Comparison of ENCODE assay signal across 33 cellular contexts in genomic region chr17:80141463-80142165, GRCh38. TPM values are rescaled to one million over a fixed set of nuclear protein-coding genes. Genes with fewer than 3 reads are reported as not detected.
"Had no signal": no experiment of that assay in that cellular context is flagged by ENCODE, and none has a peak within 500 bp of the region (broad histone marks: within the 10 kb centered on the region; RNA-seq: fewer than 3 reads in every experiment).

No MANE protein-coding gene starts in this region.

- FAIRE-seq: endothelial cell of umbilical vein, keratinocyte had no signal

- H3K9me3 Mint-ChIP-seq: activated CD4-positive, alpha-beta memory T cell treated with anti-CD3 and anti-CD28 coated beads for 36 hours; activated CD4-positive, alpha-beta T cell treated with anti-CD3 and anti-CD28 coated beads, Interleukin-2, amount 10 ng/mL, durations not matched to agents 24 days and 14 days; activated naive CD4-positive, alpha-beta T cell treated with anti-CD3 and anti-CD28 coated beads, Interleukin-2, amount 10 ng/mL, durations not matched to agents 7 days and 5 days; effector memory CD8-positive, alpha-beta T cell; naive B cell; nephron progenitor cell had no signal

- ATAC-seq: body of pancreas; effector memory CD8-positive, alpha-beta T cell; esophagus mucosa; left cardiac atrium; left ventricle myocardium superior; SK-N-SH treated with all-trans-retinoic acid at 6 μM for 48 hours; T-helper 17 cell had no signal

- H3K27ac Mint-ChIP-seq: activated CD4-positive, alpha-beta memory T cell treated with anti-CD3 and anti-CD28 coated beads for 36 hours; activated CD4-positive, alpha-beta T cell treated with anti-CD3 and anti-CD28 coated beads, Interleukin-2, amount 10 ng/mL, durations not matched to agents 24 days and 14 days; activated naive CD4-positive, alpha-beta T cell treated with anti-CD3 and anti-CD28 coated beads, Interleukin-2, amount 10 ng/mL, durations not matched to agents 7 days and 5 days; effector memory CD8-positive, alpha-beta T cell; T-helper 17 cell had no signal

- DNase-seq: activated CD4-positive, alpha-beta memory T cell treated with anti-CD3 and anti-CD28 coated beads for 36 hours; activated CD4-positive, alpha-beta T cell treated with anti-CD3 and anti-CD28 coated beads, Interleukin-2, amount 10 ng/mL, durations not matched to agents 24 days and 14 days; activated CD4-positive, CD25-positive, alpha-beta regulatory T cell treated with anti-CD3 and anti-CD28 coated beads, Interleukin-2, amount 50 U/mL, for 72 hours; activated CD8-positive, alpha-beta memory T cell treated with anti-CD3 and anti-CD28 coated beads, Interleukin-2, amount 50 U/mL, for 4 hours; activated naive CD4-positive, alpha-beta T cell treated with anti-CD3 and anti-CD28 coated beads, Interleukin-2, amount 10 ng/mL, durations not matched to agents 7 days and 5 days; activated T-cell treated with anti-CD3 and anti-CD28 coated beads, Interleukin-2, amount 50 U/mL, for 1 hour; body of pancreas; cerebellar nuclear complex; dorsolateral prefrontal cortex; effector memory CD8-positive, alpha-beta T cell; foreskin fibroblast; head of caudate nucleus; hippocampal formation; left cardiac atrium; left ventricle myocardium superior; naive B cell; nephron progenitor cell; occipital lobe; stimulated activated CD4-positive, alpha-beta T cell treated with anti-CD3 and anti-CD28 coated beads, Interleukin-2, amount 100 ng/mL, for 48 hours; stimulated activated naive CD4-positive, alpha-beta T cell treated with Interleukin-2 at 50 U/mL for 16 hours; T-helper 17 cell; T1000 had no signal

- H3K27ac ChIP-seq: body of pancreas, cardiac muscle cell, coronary artery, dorsolateral prefrontal cortex, parathyroid adenoma, right atrium auricular region, tibial nerve had no signal

- H3K9me3 ChIP-seq: body of pancreas, right atrium auricular region, tibial nerve had no signal

- H3K9ac ChIP-seq: parathyroid adenoma had no signal

- H3K4me3 Mint-ChIP-seq: activated CD4-positive, alpha-beta memory T cell treated with anti-CD3 and anti-CD28 coated beads for 36 hours; activated CD4-positive, alpha-beta T cell treated with anti-CD3 and anti-CD28 coated beads, Interleukin-2, amount 10 ng/mL, durations not matched to agents 24 days and 14 days; activated naive CD4-positive, alpha-beta T cell treated with anti-CD3 and anti-CD28 coated beads, Interleukin-2, amount 10 ng/mL, durations not matched to agents 7 days and 5 days; effector memory CD8-positive, alpha-beta T cell; nephron progenitor cell; T-helper 17 cell had no signal

- H3K27me3 Mint-ChIP-seq: activated CD4-positive, alpha-beta memory T cell treated with anti-CD3 and anti-CD28 coated beads for 36 hours; activated CD4-positive, alpha-beta T cell treated with anti-CD3 and anti-CD28 coated beads, Interleukin-2, amount 10 ng/mL, durations not matched to agents 24 days and 14 days; activated naive CD4-positive, alpha-beta T cell treated with anti-CD3 and anti-CD28 coated beads, Interleukin-2, amount 10 ng/mL, durations not matched to agents 7 days and 5 days; effector memory CD8-positive, alpha-beta T cell; naive B cell; T-helper 17 cell had no signal

- H2AFZ ChIP-seq: parathyroid adenoma had no signal

- H3K4me3 ChIP-seq: body of pancreas, cardiac muscle cell, coronary artery, dorsolateral prefrontal cortex, right atrium auricular region, tibial nerve had no signal

- H3K27me3 ChIP-seq: body of pancreas, cardiac muscle cell, dorsolateral prefrontal cortex, right atrium auricular region, tibial nerve had no signal

RNA-seq across cellular contexts. Expression of gene CARD14, which starts 28.2 kb away (rescaled TPM):
- total RNA-seq: activated CD4-positive, alpha-beta memory T cell treated with anti-CD3 and anti-CD28 coated beads for 36 hours; activated CD4-positive, alpha-beta T cell treated with anti-CD3 and anti-CD28 coated beads, Interleukin-2, amount 10 ng/mL, durations not matched to agents 24 days and 14 days; activated CD8-positive, alpha-beta memory T cell treated with anti-CD3 and anti-CD28 coated beads for 36 hours; body of pancreas; endothelial cell of umbilical vein; left cardiac atrium; left ventricle myocardium superior; pulmonary artery endothelial cell; right atrium auricular region; T-helper 17 cell had no signal
- polyA plus RNA-seq: endothelial cell of umbilical vein had no signal
